8 cellular contexts compared by ENCODE assay signal in the genomic region with DNA sequence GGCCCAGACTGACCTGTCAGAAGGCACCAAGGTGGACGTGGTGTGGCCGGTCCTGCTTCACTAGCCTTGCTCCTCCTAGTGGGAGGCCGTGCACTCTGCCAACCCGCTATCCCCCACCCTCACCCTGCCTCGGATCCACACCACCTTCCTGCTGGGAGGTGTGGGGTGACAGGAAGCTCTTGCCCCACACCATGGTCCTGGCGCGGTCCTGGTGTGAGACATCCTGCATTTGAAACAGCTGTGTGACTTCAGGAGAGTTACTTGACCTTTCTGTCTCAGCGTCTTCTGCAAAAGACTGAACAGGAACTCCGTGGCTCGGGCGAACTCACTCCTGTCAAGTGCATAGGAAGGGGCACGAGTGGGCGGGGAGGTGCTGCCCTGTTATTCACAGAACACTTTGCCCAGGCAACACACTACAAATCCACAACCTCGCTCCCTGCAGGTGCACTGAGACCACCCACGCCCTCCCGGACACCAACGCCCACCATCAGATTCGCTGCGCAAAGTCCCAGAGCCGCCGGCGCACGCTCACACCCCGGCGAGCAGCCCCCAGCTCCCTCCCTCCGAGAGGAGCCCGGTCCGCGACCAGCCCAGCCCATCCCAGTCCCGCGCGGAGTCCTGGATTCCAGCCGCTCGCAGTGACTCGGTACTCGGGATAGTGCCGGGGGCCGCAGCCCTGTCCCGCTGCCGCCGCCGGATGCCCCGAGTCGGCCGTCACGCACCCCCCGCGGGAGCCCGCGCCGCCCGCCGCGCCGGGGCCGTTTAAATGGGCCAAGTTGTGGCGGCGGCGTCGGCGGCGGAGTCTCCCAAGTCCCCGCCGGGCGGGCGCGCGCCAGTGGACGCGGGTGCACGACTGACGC. TPM values are rescaled to one million over a fixed set of nuclear protein-coding genes. Genes with fewer than 3 reads are reported as not detected.
A peak's percentile ranks its signal among the peaks of the same experiment; 100 is the strongest.
DNase-seq lines count a peak whose midpoint lies in the region; ATAC-seq and TF ChIP-seq lines count a peak whose summit lies in the region.

A gene with protein sequence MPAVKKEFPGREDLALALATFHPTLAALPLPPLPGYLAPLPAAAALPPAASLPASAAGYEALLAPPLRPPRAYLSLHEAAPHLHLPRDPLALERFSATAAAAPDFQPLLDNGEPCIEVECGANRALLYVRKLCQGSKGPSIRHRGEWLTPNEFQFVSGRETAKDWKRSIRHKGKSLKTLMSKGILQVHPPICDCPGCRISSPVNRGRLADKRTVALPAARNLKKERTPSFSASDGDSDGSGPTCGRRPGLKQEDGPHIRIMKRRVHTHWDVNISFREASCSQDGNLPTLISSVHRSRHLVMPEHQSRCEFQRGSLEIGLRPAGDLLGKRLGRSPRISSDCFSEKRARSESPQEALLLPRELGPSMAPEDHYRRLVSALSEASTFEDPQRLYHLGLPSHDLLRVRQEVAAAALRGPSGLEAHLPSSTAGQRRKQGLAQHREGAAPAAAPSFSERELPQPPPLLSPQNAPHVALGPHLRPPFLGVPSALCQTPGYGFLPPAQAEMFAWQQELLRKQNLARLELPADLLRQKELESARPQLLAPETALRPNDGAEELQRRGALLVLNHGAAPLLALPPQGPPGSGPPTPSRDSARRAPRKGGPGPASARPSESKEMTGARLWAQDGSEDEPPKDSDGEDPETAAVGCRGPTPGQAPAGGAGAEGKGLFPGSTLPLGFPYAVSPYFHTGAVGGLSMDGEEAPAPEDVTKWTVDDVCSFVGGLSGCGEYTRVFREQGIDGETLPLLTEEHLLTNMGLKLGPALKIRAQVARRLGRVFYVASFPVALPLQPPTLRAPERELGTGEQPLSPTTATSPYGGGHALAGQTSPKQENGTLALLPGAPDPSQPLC (plus strand): TSS at position 793 of the 860 bp plus-strand sequence. CDS start 509 bp downstream, outside the sequence.

- H3K27me3 ChIP-seq in brain microvascular endothelial cell (replicated peaks) (peaks cover 51% of the 10 kb centered on the region), iPS-18a (ENCODE audit: control insufficient read depth, insufficient read depth, low read length) (peaks cover 100% of the 10 kb centered on the region), gastrocnemius medialis (peaks cover 31 to 59% (median 39%) of the 10 kb centered on the region in 3 donors)

- H3K9ac ChIP-seq in iPS-18a (ENCODE audit: low read length) = no peak within 1 kb of the TSS

- H3K4me1 ChIP-seq in iPS-18a (ENCODE audit: control insufficient read depth, low read depth, low read length) = peaks cover 5% of the 10 kb centered on the region
- H3K4me1 ChIP-seq in gastrocnemius medialis = peaks cover 15 to 32% of the 10 kb centered on the region in 2 donors

- peak; percentile 79 to 82 for ATAC-seq in gastrocnemius medialis
- no peak for ATAC-seq in GM21515 (IDR thresholded peaks at IDR 0.05; ENCODE audit: unreplicated experiment)
- no peak for ATAC-seq in GM18517 (IDR thresholded peaks at IDR 0.05; ENCODE audit: unreplicated experiment)

- TF ChIP-seq POLR2A in gastrocnemius medialis (IDR thresholded peaks at IDR 0.05) = no peak

- TF ChIP-seq CTCF in brain microvascular endothelial cell (IDR thresholded peaks at IDR 0.05; ENCODE audit: low read depth, low read length, missing control alignments) (peak; percentile 6), gastrocnemius medialis (IDR thresholded peaks at IDR 0.05 in 4 of 5, conservative IDR thresholded peaks at IDR 0.05 in 1 of 5) (no peak)

- intact Hi-C loops in gastrocnemius medialis (cut with DNase I; ENCODE audit: low total_unique reads) = loop anchor here (5.0 kb wide), 1 partner anchor 79 kb away; a partner anchor contains a TSS

- H3K27ac ChIP-seq in brain microvascular endothelial cell (no peak within 1 kb of the TSS), iPS-18a (ENCODE audit: low read length) (no peak within 1 kb of the TSS), gastrocnemius medialis (no peak within 1 kb of the TSS)

- H3K9me3 ChIP-seq in iPS-18a (ENCODE audit: control insufficient read depth, low read depth, low read length) = no peaks in the 10 kb centered on the region
- H3K9me3 ChIP-seq in gastrocnemius medialis = no peaks in the 10 kb centered on the region

- in situ Hi-C loops in Caki2 (cut with HindIII; ENCODE audit: low pct_unique_long_range_greater_than_20kb, low sequenced_read_pairs) = no loop called here
- in situ Hi-C loops in brain microvascular endothelial cell (cut with HindIII; ENCODE audit: low pct_ligation_motif_present, low sequenced_read_pairs) = no loop called here
- in situ Hi-C loops in gastrocnemius medialis (cut with MboI; ENCODE audit: low sequenced_read_pairs in 4 of 4) = no loop called here

- H3K4me3 ChIP-seq in brain microvascular endothelial cell (ENCODE audit: low read depth, low read length) = peak within 1 kb of the TSS; percentile 42
- peak within 1 kb of the TSS; percentile 35 for H3K4me3 ChIP-seq in iPS-18a (ENCODE audit: low read length)
- H3K4me3 ChIP-seq in gastrocnemius medialis = peak within 1 kb of the TSS; percentile 48 to 54 (median 50)

- H3K36me3 ChIP-seq in brain microvascular endothelial cell (replicated peaks) (no peaks in the 10 kb centered on the region), iPS-18a (ENCODE audit: control insufficient read depth, low read depth, low read length) (no peaks in the 10 kb centered on the region), gastrocnemius medialis (no peaks in the 10 kb centered on the region)

- DNase-seq in Caki2 (ENCODE audit: low read depth) (peak; percentile 66), M059J (ENCODE audit: low read depth) (peak; percentile 82), T-helper 22 cell (ENCODE audit: low read depth) (peak; percentile 48), brain microvascular endothelial cell (peak; percentile 74), gastrocnemius medialis (peak; percentile 53 to 77)

RNA-seq across cellular contexts. Expression of the gene that starts here (rescaled TPM):
- 69.4 and 98.9 TPM in 2 replicates for total RNA-seq in Caki2 (2014; rRNA removed; shearing (Covaris generic); ENCODE audit: low replicate concordance)
- 30.5 and 59.8 TPM in 2 replicates for total RNA-seq in M059J (2014; rRNA removed; shearing (Covaris generic))
- under 1 TPM in 2 of 4 donors, not detected in 2; 0.17 to 0.38 TPM for total RNA-seq in gastrocnemius medialis

Comparison
In these comparisons a context has a peak if more than half of its experiments do, and no peak if none do; other contexts are left out.
1. RNA of the gene that starts here (total RNA-seq): 69.4 to 98.9 TPM in Caki2 and 30.5 to 59.8 TPM in M059J; 0.17 to 0.38 TPM in gastrocnemius medialis; every median in the first group is over 10 times any median in the second.
2. Peak in DNase-seq, ATAC-seq and H3K4me3 ChIP-seq in gastrocnemius medialis; RNA of the gene not detected or under 1 TPM.
3. Peak in every context shown above with its lines, with median percentiles within 50 percentile points of each other: DNase-seq and H3K4me3 ChIP-seq.